In genomic region chr7:123494193-123494796, GRCh38 we compare ENCODE assay signal across 8 cellular contexts. TPM values are rescaled to one million over a fixed set of nuclear protein-coding genes. Genes with fewer than 3 reads are reported as not detected.
A peak's percentile ranks its signal among the peaks of the same experiment; 100 is the strongest.
DNase-seq lines count a peak whose midpoint lies in the region; ATAC-seq, FAIRE-seq and TF ChIP-seq lines count a peak whose summit lies in the region.

No MANE protein-coding gene starts in this region.

- peak; percentile 23 for TF ChIP-seq CTCF in Calu3 (IDR thresholded peaks at IDR 0.05; ENCODE audit: unreplicated experiment)
- TF ChIP-seq CTCF in mucosa of descending colon (IDR thresholded peaks at IDR 0.05): peak; percentile 38

- intact Hi-C loops in Calu3 (cut with micrococcal nuclease; ENCODE audit: unreplicated experiment) (loop anchor here (1.0 to 2.0 kb wide), 2 partner anchors 43 to 379 kb away; no protein-coding TSS in a partner anchor), mucosa of descending colon (cut with DNase I, micrococcal nuclease) (loop anchor here in 1 of 2 donors (5.0 kb wide), 1 partner anchor 43 kb away; no protein-coding TSS in a partner anchor)

- H3K9me3 ChIP-seq in mucosa of descending colon: no peaks in the 10 kb centered on the region

- peak; percentile 93 for FAIRE-seq in colon (lab: Jason Lieb, UNC)

- no peaks in the 10 kb centered on the region for H3K4me1 Mint-ChIP-seq in Calu3 (ENCODE audit: low read depth, unreplicated experiment)

- no TSS peak for BruUV-seq in Calu3 (replicated peaks; lab: Mats Ljungman, UMichigan)

- no peak overlapping the region for H3K4me3 ChIP-seq in mucosa of descending colon

- H3K36me3 ChIP-seq in mucosa of descending colon (ENCODE audit: low read depth): no peaks in the 10 kb centered on the region

- peaks cover 19% of the 10 kb centered on the region for H3K27me3 Mint-ChIP-seq in Calu3 (ENCODE audit: unreplicated experiment)

- no peaks in the 10 kb centered on the region for H3K9me3 Mint-ChIP-seq in Calu3 (ENCODE audit: low read depth, unreplicated experiment)

- no peaks in the 10 kb centered on the region for H3K4me1 ChIP-seq in mucosa of descending colon (ENCODE audit: low read depth)

- no peak overlapping the region for H3K4me3 Mint-ChIP-seq in Calu3 (ENCODE audit: low read depth, unreplicated experiment)

- CTCF ChIA-PET in Calu3 (lab: Charles Lee): interaction anchor here (0.5 to 2.1 kb wide), 7 partner anchors 10 to 1271 kb away, joined by 3 to 11 read pairs (median 3); partner anchors contain the start of genes GPR37, IQUB and NDUFA5

- H3K36me3 Mint-ChIP-seq in Calu3 (ENCODE audit: insufficient read depth, unreplicated experiment): no peaks in the 10 kb centered on the region

- DNase-seq in Calu3 (peak; percentile 10), HT1080 (ENCODE audit: low read depth) (peak; percentile 5), RPMI8226 (peak; percentile 60), mucosa of descending colon (peak in 1 of 3 donors; percentile 59), DMS153 (lab: John Stamatoyannopoulos, UW) (no peak)

- no peak overlapping the region for H3K27ac Mint-ChIP-seq in Calu3 (ENCODE audit: unreplicated experiment)

- ATAC-seq in GM18873 (IDR thresholded peaks at IDR 0.05; ENCODE audit: low FRiP score, unreplicated experiment) (peak; percentile 54), mucosa of descending colon (peak; percentile 37), HG02970 (IDR thresholded peaks at IDR 0.05; ENCODE audit: low FRiP score, unreplicated experiment) (no peak)

RNA-seq across cellular contexts. Expression of gene IQUB, which starts 40.1 kb away (rescaled TPM):
- total RNA-seq in Calu3 (2022) (0.21 and 0.42 TPM in 2 replicates), mucosa of descending colon (under 1 TPM in 2 of 3 donors, not detected in 1; 0.26 to 0.41 TPM)
- total RNA-seq in HT1080 (2014; rRNA removed; shearing (Covaris generic)): not detected in 2 replicates
- 0.25 and 0.29 TPM in 2 replicates for polyA plus RNA-seq in HT1080 (2015; cell fraction: cytosol; rRNA removed)
- polyA plus RNA-seq in HT1080 (2015; cell fraction: nucleus; rRNA removed): 0.42 and 0.61 TPM in 2 replicates
